In genomic region chr19:55256562-55257460, GRCh38 we compare ENCODE assay signal across 7 cellular contexts. TPM values are rescaled to one million over a fixed set of nuclear protein-coding genes. Genes with fewer than 3 reads are reported as not detected.
DNase-seq lines count a peak whose midpoint lies in the region; ATAC-seq, FAIRE-seq and TF ChIP-seq lines count a peak whose summit lies in the region.

No MANE protein-coding gene starts in this region.

- H3K27me3 Mint-ChIP-seq in stimulated activated naive B cell treated with anti-CD40 and anti-IgM and Interleukin-4, amounts not matched to agents 10 μg/mL and 1 μg/mL and 100 μg/mL, for 72 hours = no peaks in the 10 kb centered on the region

- H3K9me2 ChIP-seq in hepatocyte (replicated peaks; ENCODE audit: insufficient read depth) = no peaks in the 10 kb centered on the region

- peaks cover 28 to 43% of the 10 kb centered on the region in 2 donors for H3K36me3 Mint-ChIP-seq in stimulated activated naive B cell treated with anti-CD40 and anti-IgM and Interleukin-4, amounts not matched to agents 10 μg/mL and 1 μg/mL and 100 μg/mL, for 72 hours

- H3K9ac ChIP-seq in HUES6 (ENCODE audit: low read length) = peak overlapping the region; percentile 29

- ATAC-seq in stimulated activated naive B cell treated with anti-CD40 and anti-IgM and Interleukin-4, amounts not matched to agents 10 μg/mL and 1 μg/mL and 100 μg/mL, for 72 hours (replicated peaks) = no peak
- ATAC-seq in HG02763 (IDR thresholded peaks at IDR 0.05; ENCODE audit: unreplicated experiment) = no peak

- H3K9me3 ChIP-seq in HUES6 (ENCODE audit: control insufficient read depth, insufficient read depth, low read depth, low read length) (no peaks in the 10 kb centered on the region), hepatocyte (ENCODE audit: low read depth) (no peaks in the 10 kb centered on the region)

- H3K4me3 ChIP-seq in HUES6 (ENCODE audit: low read depth, low read length) (peak overlapping the region; percentile 98), hepatocyte (peak overlapping the region; percentile 53)

- no peaks in the 10 kb centered on the region for H3K27me3 ChIP-seq in HUES6 (ENCODE audit: control insufficient read depth, insufficient read depth, low read length)
- H3K27me3 ChIP-seq in hepatocyte = no peaks in the 10 kb centered on the region

- H3K27ac ChIP-seq in HUES6 (ENCODE audit: low read depth, low read length) = no peak overlapping the region
- H3K27ac ChIP-seq in hepatocyte = peak overlapping the region; percentile 60

- H3K9me3 Mint-ChIP-seq in stimulated activated naive B cell treated with anti-CD40 and anti-IgM and Interleukin-4, amounts not matched to agents 10 μg/mL and 1 μg/mL and 100 μg/mL, for 72 hours = no peaks in the 10 kb centered on the region

- H3K36me3 ChIP-seq in HUES6 (ENCODE audit: control insufficient read depth, insufficient read depth, low read length) (0 out of 2 replicates have a peak, but pooled peaks cover 1% of the 10 kb centered on the region), hepatocyte (replicated peaks; ENCODE audit: insufficient read depth, low read depth) (no peaks in the 10 kb centered on the region)

- H4K20me1 ChIP-seq in hepatocyte (ENCODE audit: insufficient read depth, poor library complexity, severe bottlenecking) = peaks cover 64% of the 10 kb centered on the region

- peaks cover 70% of the 10 kb centered on the region for H3K79me2 ChIP-seq in hepatocyte

- peak overlapping the region; percentile 95 to 98 for H3K4me3 Mint-ChIP-seq in stimulated activated naive B cell treated with anti-CD40 and anti-IgM and Interleukin-4, amounts not matched to agents 10 μg/mL and 1 μg/mL and 100 μg/mL, for 72 hours

- peaks cover 41 to 75% of the 10 kb centered on the region in 2 donors for H3K4me1 Mint-ChIP-seq in stimulated activated naive B cell treated with anti-CD40 and anti-IgM and Interleukin-4, amounts not matched to agents 10 μg/mL and 1 μg/mL and 100 μg/mL, for 72 hours

- H3K27ac Mint-ChIP-seq in stimulated activated naive B cell treated with anti-CD40 and anti-IgM and Interleukin-4, amounts not matched to agents 10 μg/mL and 1 μg/mL and 100 μg/mL, for 72 hours = peak overlapping the region; percentile 96

- TF ChIP-seq CTCF in hepatocyte (IDR thresholded peaks at IDR 0.05; ENCODE audit: poor library complexity) = no peak

- no peak for FAIRE-seq in HTR-8/SVneo (lab: Jason Lieb, UNC)

- peak; percentile 28 to 30 for DNase-seq in activated CD4-positive, alpha-beta T cell treated with anti-CD3 and anti-CD28 coated beads, Interleukin-2, amount 50 U/mL, for 48 hours
- no peak for DNase-seq in hepatocyte (ENCODE audit: low spot score)
- no peak for DNase-seq in stimulated activated naive B cell treated with anti-CD40 and anti-IgM and Interleukin-4, amounts not matched to agents 10 μg/mL and 1 μg/mL and 100 μg/mL, for 72 hours
- DNase-seq in HuH-7 (ENCODE audit: low spot score) = no peak
- no peak for DNase-seq in HTR-8/SVneo (ENCODE audit: insufficient read length, low spot score)

- H3K4me2 ChIP-seq in hepatocyte = peak overlapping the region; percentile 97

- peaks cover 40% of the 10 kb centered on the region for H3K4me1 ChIP-seq in HUES6 (ENCODE audit: control insufficient read depth, insufficient read depth, low read length)
- peaks cover 25% of the 10 kb centered on the region for H3K4me1 ChIP-seq in hepatocyte (ENCODE audit: insufficient read depth)

- no peak overlapping the region for H2AFZ ChIP-seq in hepatocyte

- WGBS in hepatocyte (ENCODE audit: low lambda C conversion rate, missing lambda C conversion rate) = 66% methylated on average over 22 of the region's 22 CpGs

RNA-seq across cellular contexts. Expression of gene PPP6R1, which starts 2.0 kb away (rescaled TPM):
- 37.1 and 39.5 TPM in 2 replicates for total RNA-seq in hepatocyte
- polyA plus RNA-seq in hepatocyte = 76.0 and 79.3 TPM in 2 replicates

RNA-seq across cellular contexts. Expression of gene HSPBP1, which starts 23.1 kb away (rescaled TPM):
- total RNA-seq in hepatocyte = 31.5 and 33.9 TPM in 2 replicates
- polyA plus RNA-seq in hepatocyte = 52.2 and 54.5 TPM in 2 replicates

RNA-seq across cellular contexts. Expression of gene BRSK1, which starts 27.0 kb away (rescaled TPM):
- 3.3 and 13.2 TPM in 2 replicates for total RNA-seq in hepatocyte
- 2.4 and 2.7 TPM in 2 replicates for polyA plus RNA-seq in hepatocyte

RNA-seq across cellular contexts. Expression of gene TMEM86B, which starts 28.2 kb away (rescaled TPM):
- total RNA-seq in hepatocyte = 18.6 and 21.1 TPM in 2 replicates
- 48.6 and 62.3 TPM in 2 replicates for polyA plus RNA-seq in hepatocyte

RNA-seq across cellular contexts. Expression of gene PTPRH, which starts 47.5 kb away (rescaled TPM):
- 30.9 and 31.5 TPM in 2 replicates for total RNA-seq in hepatocyte
- polyA plus RNA-seq in hepatocyte = 7.2 and 7.3 TPM in 2 replicates

Comparison
In these comparisons a context has a peak if more than half of its experiments do, and no peak if none do; other contexts are left out.
1. DNase-seq: peak in activated CD4-positive, alpha-beta T cell treated with anti-CD3 and anti-CD28 coated beads, Interleukin-2, amount 50 U/mL, for 48 hours (2 of 2); none in hepatocyte (single experiment), stimulated activated naive B cell treated with anti-CD40 and anti-IgM and Interleukin-4, amounts not matched to agents 10 μg/mL and 1 μg/mL and 100 μg/mL, for 72 hours (single experiment), HuH-7 (single experiment) and HTR-8/SVneo (single experiment).